35 cellular contexts compared by ENCODE assay signal in the genomic region with DNA sequence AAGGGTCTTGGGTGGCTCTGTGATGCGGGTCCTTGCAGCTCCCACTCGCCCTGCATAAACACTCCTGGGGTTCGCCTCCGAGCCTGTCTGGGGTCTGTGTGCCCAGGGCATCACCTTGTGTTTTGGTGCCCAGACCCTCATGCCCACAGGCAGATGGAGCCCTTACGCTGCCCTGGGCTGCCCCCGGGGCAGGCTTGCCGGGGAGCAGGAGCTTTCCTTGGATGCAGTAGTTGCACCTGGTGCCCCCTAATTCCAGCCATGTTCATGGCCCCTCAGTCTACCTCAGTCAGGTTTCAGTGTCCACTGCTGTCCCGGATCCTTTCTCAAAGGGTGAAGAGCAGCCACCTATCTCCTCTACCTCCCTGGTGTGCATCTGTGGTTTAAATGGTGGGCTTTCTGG.
"Had no signal": no experiment of that assay in that cellular context is flagged by ENCODE, and none has a peak within 500 bp of the region (broad histone marks: within the 10 kb centered on the region; RNA-seq: fewer than 3 reads in every experiment).

No MANE protein-coding gene starts in this region.

- H3K27ac ChIP-seq: adrenal gland, body of pancreas, brain microvascular endothelial cell, breast epithelium, VCaP had no signal

- ATAC-seq: activated CD4-positive, alpha-beta T cell treated with anti-CD3 and anti-CD28 coated beads for 36 hours; activated CD8-positive, alpha-beta T cell treated with anti-CD3 and anti-CD28 coated beads for 36 hours; activated naive CD4-positive, alpha-beta T cell treated with anti-CD3 and anti-CD28 coated beads, Interleukin-2, amount 50 U/mL, for 72 hours; activated T-cell treated with anti-CD3 and anti-CD28 coated beads, Interleukin-2, amount 50 U/mL, for 4 hours; activated T-cell treated with anti-CD3 and anti-CD28 coated beads, Interleukin-2, amount 50 U/mL, for 72 hours; activated T-helper 17 cell treated with anti-CD3 and anti-CD28 coated beads, Interleukin-2, amount 50 U/mL, for 72 hours; body of pancreas had no signal

- H3K27me3 ChIP-seq: adrenal gland, body of pancreas, brain microvascular endothelial cell, breast epithelium had no signal

- H3K4me1 ChIP-seq: adrenal gland, body of pancreas, breast epithelium had no signal

- H3K4me3 ChIP-seq: adrenal gland, body of pancreas, breast epithelium had no signal

- H3K36me3 ChIP-seq: adrenal gland, brain microvascular endothelial cell, breast epithelium had no signal

- H3K27me3 Mint-ChIP-seq: activated B cell treated with CpG ODN at 0.5 μM for 24 hours; activated CD4-positive, alpha-beta memory T cell treated with anti-CD3 and anti-CD28 coated beads for 36 hours; activated CD4-positive, alpha-beta T cell treated with anti-CD3 and anti-CD28 coated beads for 36 hours; activated CD8-positive, alpha-beta T cell treated with anti-CD3 and anti-CD28 coated beads for 36 hours; activated naive CD8-positive, alpha-beta T cell treated with anti-CD3 and anti-CD28 coated beads for 36 hours had no signal

- H3K9me3 ChIP-seq: adrenal gland had no signal

- H3K27ac Mint-ChIP-seq: activated B cell treated with CpG ODN at 0.5 μM for 24 hours; activated CD4-positive, alpha-beta memory T cell treated with anti-CD3 and anti-CD28 coated beads for 36 hours; activated CD4-positive, alpha-beta T cell treated with anti-CD3 and anti-CD28 coated beads for 36 hours; activated CD8-positive, alpha-beta T cell treated with anti-CD3 and anti-CD28 coated beads for 36 hours; activated naive CD4-positive, alpha-beta T cell treated with anti-CD3 and anti-CD28 coated beads for 36 hours; activated naive CD4-positive, alpha-beta T cell treated with anti-CD3 and anti-CD28 coated beads, Interleukin-2, amount 50 U/mL, for 72 hours; activated naive CD8-positive, alpha-beta T cell treated with anti-CD3 and anti-CD28 coated beads for 36 hours; activated T-cell treated with anti-CD3 and anti-CD28 coated beads, Interleukin-2, amount 50 U/mL, for 72 hours; activated T-helper 1 cell treated with anti-CD3 and anti-CD28 coated beads, Interleukin-12 subunit alpha, Interleukin-12 subunit beta, Interleukin-2, Interleukin-4 antibody, amounts not matched to agents 30 ng/mL and 10 ng/mL and 1 ng/mL, durations not matched to agents 14 hours and 24 hours and 36 hours; activated T-helper 17 cell treated with anti-CD3 and anti-CD28 coated beads, Interleukin-2, amount 50 U/mL, for 72 hours; T-helper 1 cell treated with Interleukin-12 subunit alpha and Interleukin-12 subunit beta and Interleukin-4 antibody, amounts not matched to agents 30 μg/mL and 1 μg/mL, for 36 hours; T-helper 2 cell treated with Interferon-gamma antibody and Interleukin-4, amounts not matched to agents 5 μg/mL and 100 μg/mL, for 36 hours had no signal

- H3K4me1 Mint-ChIP-seq: activated B cell treated with CpG ODN at 0.5 μM for 24 hours; activated CD4-positive, alpha-beta T cell treated with anti-CD3 and anti-CD28 coated beads for 36 hours; activated naive CD8-positive, alpha-beta T cell treated with anti-CD3 and anti-CD28 coated beads for 36 hours; activated T-helper 17 cell treated with anti-CD3 and anti-CD28 coated beads, Interleukin-2, amount 50 U/mL, for 72 hours had no signal

- DNase-seq: activated B cell treated with CpG ODN at 0.5 μM for 24 hours; activated CD4-positive, alpha-beta memory T cell treated with anti-CD3 and anti-CD28 coated beads for 36 hours; activated CD4-positive, alpha-beta T cell treated with anti-CD3 and anti-CD28 coated beads for 36 hours; activated CD4-positive, alpha-beta T cell treated with anti-CD3 and anti-CD28 coated beads for 48 hours; activated CD4-positive, alpha-beta T cell treated with anti-CD3 and anti-CD28 coated beads, Interleukin-2, amount 50 U/mL, for 1 hour; activated CD4-positive, alpha-beta T cell treated with anti-CD3 and anti-CD28 coated beads, Interleukin-2, amount 50 U/mL, for 4 hours; activated CD4-positive, CD25-positive, alpha-beta regulatory T cell treated with anti-CD3 and anti-CD28 coated beads, Interleukin-2, amount 50 U/mL, for 72 hours; activated CD8-positive, alpha-beta memory T cell treated with anti-CD3 and anti-CD28 coated beads, Interleukin-2, amount 50 U/mL, for 4 hours; activated CD8-positive, alpha-beta T cell treated with anti-CD3 and anti-CD28 coated beads for 36 hours; activated effector memory CD4-positive, alpha-beta T cell treated with anti-CD3 and anti-CD28 coated beads, Interleukin-2, amount 50 U/mL, for 16 hours; activated gamma-delta T cell treated with Interleukin-2 at 50 U/mL for 16 hours; activated naive CD4-positive, alpha-beta T cell; activated naive CD4-positive, alpha-beta T cell treated with anti-CD3 and anti-CD28 coated beads for 36 hours; activated naive CD4-positive, alpha-beta T cell treated with anti-CD3 and anti-CD28 coated beads, Interleukin-2, amount 50 U/mL, for 16 hours; activated naive CD8-positive, alpha-beta T cell treated with anti-CD3 and anti-CD28 coated beads for 36 hours; activated T-cell treated with anti-CD3 and anti-CD28 coated beads for 4 hours; activated T-cell treated with anti-CD3 and anti-CD28 coated beads, Interleukin-2, amount 50 U/mL, for 1 hour; activated T-cell treated with anti-CD3 and anti-CD28 coated beads, Interleukin-2, amount 50 U/mL, for 4 hours; activated T-cell treated with anti-CD3 and anti-CD28 coated beads, Interleukin-2, amount 50 U/mL, for 72 hours; adrenal gland; amniotic stem cell; aorta; body of pancreas; brain microvascular endothelial cell; central memory CD4-positive, alpha-beta T cell; T-helper 1 cell; T-helper 2 cell; T-helper 9 cell had no signal

- H3K36me3 Mint-ChIP-seq: activated CD4-positive, alpha-beta memory T cell treated with anti-CD3 and anti-CD28 coated beads for 36 hours; activated naive CD8-positive, alpha-beta T cell treated with anti-CD3 and anti-CD28 coated beads for 36 hours had no signal

- H3K4me3 Mint-ChIP-seq: activated B cell treated with CpG ODN at 0.5 μM for 24 hours; activated CD4-positive, alpha-beta memory T cell treated with anti-CD3 and anti-CD28 coated beads for 36 hours; activated CD4-positive, alpha-beta T cell treated with anti-CD3 and anti-CD28 coated beads for 36 hours; activated CD8-positive, alpha-beta T cell treated with anti-CD3 and anti-CD28 coated beads for 36 hours; activated naive CD4-positive, alpha-beta T cell treated with anti-CD3 and anti-CD28 coated beads for 36 hours; activated naive CD8-positive, alpha-beta T cell treated with anti-CD3 and anti-CD28 coated beads for 36 hours; activated T-cell treated with anti-CD3 and anti-CD28 coated beads, Interleukin-2, amount 50 U/mL, for 4 hours; activated T-cell treated with anti-CD3 and anti-CD28 coated beads, Interleukin-2, amount 50 U/mL, for 72 hours; activated T-helper 1 cell treated with anti-CD3 and anti-CD28 coated beads, Interleukin-12 subunit alpha, Interleukin-12 subunit beta, Interleukin-2, Interleukin-4 antibody, amounts not matched to agents 30 ng/mL and 10 ng/mL and 1 ng/mL, durations not matched to agents 14 hours and 24 hours and 36 hours; activated T-helper 17 cell treated with anti-CD3 and anti-CD28 coated beads, Interleukin-2, amount 50 U/mL, for 72 hours; T-helper 1 cell treated with Interleukin-12 subunit alpha and Interleukin-12 subunit beta and Interleukin-4 antibody, amounts not matched to agents 30 μg/mL and 1 μg/mL, for 36 hours; T-helper 2 cell treated with Interferon-gamma antibody and Interleukin-4, amounts not matched to agents 5 μg/mL and 100 μg/mL, for 36 hours had no signal
